8 cellular contexts compared by ENCODE assay signal in genomic region chr11:65135633-65136145, GRCh38. TPM values are rescaled to one million over a fixed set of nuclear protein-coding genes. Genes with fewer than 3 reads are reported as not detected.
DNase-seq lines count a peak whose midpoint lies in the region; ATAC-seq and TF ChIP-seq lines count a peak whose summit lies in the region.

No MANE protein-coding gene starts in this region.

- intact Hi-C loops in adrenal gland (cut with DNase I) (loop anchor here in 1 of 2 donors (5.0 kb wide), 1 partner anchor 47 kb away; the partner anchor contains the start of gene CAPN1), testis (cut with DNase I; ENCODE audit: low total_unique reads) (no loop called here)

- no peak for TF ChIP-seq POLR2A in adrenal gland (IDR thresholded peaks at IDR 0.05)
- no peak for TF ChIP-seq POLR2A in testis (IDR thresholded peaks at IDR 0.05)

- H3K4me3 ChIP-seq in adrenal gland (peak overlapping the region in 2 of 4 donors; percentile 78 to 92), testis (peak overlapping the region; percentile 89 to 92)

- TF ChIP-seq CTCF in adrenal gland (IDR thresholded peaks at IDR 0.05) = no peak
- TF ChIP-seq CTCF in testis (IDR thresholded peaks at IDR 0.05) = no peak

- no peak for ATAC-seq in activated CD8-positive, alpha-beta memory T cell treated with anti-CD3 and anti-CD28 coated beads, Interleukin-2, amount 10 ng/mL, durations not matched to agents 7 days and 5 days

- WGBS in adrenal gland, 4 donors = 57 to 64% (median 61%) methylated on average over 11 of the region's 11 CpGs
- 32 to 37% methylated on average over 11 of the region's 11 CpGs for WGBS in testis, 2 donors

- no peaks in the 10 kb centered on the region for H3K9me3 ChIP-seq in adrenal gland (replicated peaks in 1 of 3)
- H3K9me3 ChIP-seq in testis = no peaks in the 10 kb centered on the region

- peak overlapping the region; percentile 96 for H3K4me3 Mint-ChIP-seq in activated CD8-positive, alpha-beta memory T cell treated with anti-CD3 and anti-CD28 coated beads, Interleukin-2, amount 10 ng/mL, durations not matched to agents 7 days and 5 days

- H3K27ac ChIP-seq in adrenal gland (peak overlapping the region in 3 of 5 donors; percentile 96 to 98 (median 96)), layer of hippocampus (ENCODE audit: low read depth, low read length) (peak overlapping the region; percentile 99), testis (peak overlapping the region; percentile 95 to 98)

- H3K36me3 ChIP-seq in adrenal gland (replicated peaks in 1 of 2) (peaks cover 0 to 24% of the 10 kb centered on the region in 2 donors), testis (ENCODE audit: low read depth, missing control alignments) (no peaks in the 10 kb centered on the region)

- H3K9me3 Mint-ChIP-seq in activated CD8-positive, alpha-beta memory T cell treated with anti-CD3 and anti-CD28 coated beads, Interleukin-2, amount 10 ng/mL, durations not matched to agents 7 days and 5 days (ENCODE audit: low read depth) = no peaks in the 10 kb centered on the region

- no peaks in the 10 kb centered on the region for H3K27me3 ChIP-seq in adrenal gland
- H3K27me3 ChIP-seq in layer of hippocampus (ENCODE audit: control insufficient read depth, insufficient read depth, low read length) = no peaks in the 10 kb centered on the region
- H3K27me3 ChIP-seq in testis = no peaks in the 10 kb centered on the region

- peak overlapping the region; percentile 100 for H3K27ac Mint-ChIP-seq in activated CD8-positive, alpha-beta memory T cell treated with anti-CD3 and anti-CD28 coated beads, Interleukin-2, amount 10 ng/mL, durations not matched to agents 7 days and 5 days

- peaks cover 5% of the 10 kb centered on the region for H3K36me3 Mint-ChIP-seq in activated CD8-positive, alpha-beta memory T cell treated with anti-CD3 and anti-CD28 coated beads, Interleukin-2, amount 10 ng/mL, durations not matched to agents 7 days and 5 days

- H3K4me1 ChIP-seq in adrenal gland (replicated peaks in 1 of 2) = peaks cover 18 to 29% of the 10 kb centered on the region in 2 donors
- peaks cover 24% of the 10 kb centered on the region for H3K4me1 ChIP-seq in testis

- DNase-seq in activated CD8-positive, alpha-beta memory T cell treated with anti-CD3 and anti-CD28 coated beads, Interleukin-2, amount 10 ng/mL, durations not matched to agents 7 days and 5 days = no peak
- DNase-seq in activated CD8-positive, alpha-beta memory T cell treated with anti-CD3 and anti-CD28 coated beads, Interleukin-2, amount 50 U/mL, for 48 hours = no peak
- DNase-seq in adrenal gland = peak in 1 of 7 donors; percentile 52
- DNase-seq in testis = no peak
- no peak for DNase-seq in globus pallidus (ENCODE audit: low spot score)
- DNase-seq in activated CD4-positive, CD25-positive, alpha-beta regulatory T cell (lab: John Stamatoyannopoulos, UW) = no peak
- no peak for DNase-seq in NCI-H82 treated with DMSO at 0.1 percent for 48 hours (lab: John Stamatoyannopoulos, UW; ENCODE audit: unreplicated experiment)

- peaks cover 34% of the 10 kb centered on the region for H3K4me1 Mint-ChIP-seq in activated CD8-positive, alpha-beta memory T cell treated with anti-CD3 and anti-CD28 coated beads, Interleukin-2, amount 10 ng/mL, durations not matched to agents 7 days and 5 days

- peaks cover 7% of the 10 kb centered on the region for H3K27me3 Mint-ChIP-seq in activated CD8-positive, alpha-beta memory T cell treated with anti-CD3 and anti-CD28 coated beads, Interleukin-2, amount 10 ng/mL, durations not matched to agents 7 days and 5 days

- CTCF ChIA-PET in activated CD8-positive, alpha-beta memory T cell treated with anti-CD3 and anti-CD28 coated beads, Interleukin-2, amount 10 ng/mL, durations not matched to agents 7 days and 5 days (lab: Charles Lee) = interaction anchor here (0.6 to 4.3 kb wide), 22 partner anchors 12 to 391 kb away, joined by 3 to 31 read pairs (median 4); partner anchors contain the start of genes ARL2, CAPN1, CDC42EP2 and CDCA5

RNA-seq across cellular contexts. Expression of gene SYVN1, which starts 1.4 kb away (rescaled TPM):
- 10 to 100 TPM; 34.4 to 35.1 TPM for total RNA-seq in activated CD8-positive, alpha-beta memory T cell treated with anti-CD3 and anti-CD28 coated beads, Interleukin-2, amount 10 ng/mL, durations not matched to agents 7 days and 5 days
- total RNA-seq in adrenal gland (100 to 1,000 TPM in 1 of 8 donors, 10 to 100 TPM in 7; 28.1 to 119 (median 64.3) TPM), testis (10 to 100 TPM; 67.4 to 87.2 TPM)
- polyA plus RNA-seq in adrenal gland (100 to 1,000 TPM in 1 of 3 donors, 10 to 100 TPM in 2; 46.0 to 124 (median 58.5) TPM), testis (ENCODE audit: insufficient read depth, low read depth, low replicate concordance) (62.0 TPM)

RNA-seq across cellular contexts. Expression of gene MRPL49, which starts 13.6 kb away (rescaled TPM):
- total RNA-seq in activated CD8-positive, alpha-beta memory T cell treated with anti-CD3 and anti-CD28 coated beads, Interleukin-2, amount 10 ng/mL, durations not matched to agents 7 days and 5 days = 10 to 100 TPM; 42.0 to 61.7 TPM
- 100 to 1,000 TPM; 113 to 180 (median 135) TPM for total RNA-seq in adrenal gland
- 100 to 1,000 TPM in 1 of 3 donors, 10 to 100 TPM in 2; 32.7 to 122 (median 33.9) TPM for polyA plus RNA-seq in adrenal gland
- total RNA-seq in testis = 10 to 100 TPM; 82.8 to 87.7 TPM
- 53.9 TPM for polyA plus RNA-seq in testis (ENCODE audit: insufficient read depth, low read depth, low replicate concordance)

RNA-seq across cellular contexts. Expression of gene FAU, which starts 13.8 kb away (rescaled TPM):
- total RNA-seq in activated CD8-positive, alpha-beta memory T cell treated with anti-CD3 and anti-CD28 coated beads, Interleukin-2, amount 10 ng/mL, durations not matched to agents 7 days and 5 days = 100 to 1,000 TPM; 899 to 972 TPM
- total RNA-seq in adrenal gland = 1,000 to 10,000 TPM in 5 of 8 donors, 100 to 1,000 TPM in 3; 361 to 1,303 (median 1,029) TPM
- 1,000 to 10,000 TPM in 2 of 3 donors, 100 to 1,000 TPM in 1; 656 to 2,488 (median 2,066) TPM for polyA plus RNA-seq in adrenal gland
- total RNA-seq in testis = 100 to 1,000 TPM; 441 to 583 TPM
- 761 TPM for polyA plus RNA-seq in testis (ENCODE audit: insufficient read depth, low read depth, low replicate concordance)

RNA-seq across cellular contexts. Expression of gene ZNHIT2, which starts 18.2 kb away (rescaled TPM):
- total RNA-seq in activated CD8-positive, alpha-beta memory T cell treated with anti-CD3 and anti-CD28 coated beads, Interleukin-2, amount 10 ng/mL, durations not matched to agents 7 days and 5 days = 10 to 100 TPM; 10.5 to 13.5 TPM
- total RNA-seq in adrenal gland = 10 to 100 TPM; 10.7 to 30.0 (median 20.5) TPM
- 10 to 100 TPM in 2 of 3 donors, under 1 TPM in 1; 0.48 to 39.8 (median 32.1) TPM for polyA plus RNA-seq in adrenal gland
- 100 to 1,000 TPM in 1 of 2 donors, 10 to 100 TPM in 1; 64.2 to 119 TPM for total RNA-seq in testis
- 47.3 TPM for polyA plus RNA-seq in testis (ENCODE audit: insufficient read depth, low read depth, low replicate concordance)

RNA-seq across cellular contexts. Expression of gene TM7SF2, which starts 24.0 kb away (rescaled TPM):
- 10 to 100 TPM; 21.0 to 26.2 TPM for total RNA-seq in activated CD8-positive, alpha-beta memory T cell treated with anti-CD3 and anti-CD28 coated beads, Interleukin-2, amount 10 ng/mL, durations not matched to agents 7 days and 5 days
- 1,000 to 10,000 TPM in 2 of 8 donors, 100 to 1,000 TPM in 6; 278 to 1,807 (median 752) TPM for total RNA-seq in adrenal gland
- polyA plus RNA-seq in adrenal gland = 100 to 1,000 TPM; 259 to 849 (median 589) TPM
- 10 to 100 TPM; 42.0 to 49.6 TPM for total RNA-seq in testis
- polyA plus RNA-seq in testis (ENCODE audit: insufficient read depth, low read depth, low replicate concordance) = 36.4 TPM
